Comparison of ENCODE assay signal across 4 cellular contexts in genomic region chr19:33845498-33845897, GRCh38.
TF ChIP-seq lines count a peak whose summit lies in the region.

No MANE protein-coding gene starts in this region.

TF ChIP-seq in HepG2, 621 proteins besides CTCF, POLR2A, EP300 and RAD21:
- peak; percentile 68 for TF ChIP-seq MAFF (IDR thresholded peaks at IDR 0.05; ENCODE audit: low read depth, low read length)
- TF ChIP-seq ZNF841 (CRISPR knock-in tag; IDR thresholded peaks at IDR 0.05; ENCODE audit: borderline replicate concordance) = no peak
- TF ChIP-seq MAFK (conservative IDR thresholded peaks at IDR 0.05 in 1 of 2, IDR thresholded peaks at IDR 0.05 in 1 of 2; ENCODE audit: low read length in 2 of 2) = peak; percentile 65 to 68
TF ChIP-seq in HepG2: peak in this region for 2.

TF ChIP-seq in A549, 52 proteins besides CTCF, POLR2A, EP300 and RAD21:
- TF ChIP-seq MAFK (IDR thresholded peaks at IDR 0.05; ENCODE audit: partially characterized antibody) = peak; percentile 89
- no peak for TF ChIP-seq RCOR1 (IDR thresholded peaks at IDR 0.05; ENCODE audit: low read depth, low read length)

TF ChIP-seq in IMR-90, 13 proteins besides CTCF, POLR2A, EP300 and RAD21:
- no peak for TF ChIP-seq RCOR1 (IDR thresholded peaks at IDR 0.05; ENCODE audit: insufficient replicate concordance, low read length)
- TF ChIP-seq RFX5 (IDR thresholded peaks at IDR 0.05; ENCODE audit: low read depth, low read length) = no peak
- peak; percentile 47; the same call in 1 of the 2 replicates for TF ChIP-seq MAFK (IDR thresholded peaks at IDR 0.05; ENCODE audit: low read depth, low read length)

TF ChIP-seq in K562, 482 proteins besides CTCF, POLR2A, EP300 and RAD21:
- TF ChIP-seq E2F8 (IDR thresholded peaks at IDR 0.05; ENCODE audit: low read depth, partially characterized antibody) (no peak), MAFF (IDR thresholded peaks at IDR 0.05; ENCODE audit: low read length) (peak; percentile 34), CCNT2 (IDR thresholded peaks at IDR 0.05; ENCODE audit: borderline replicate concordance, extremely low read depth, insufficient read length, low read depth, low read length) (no peak), CHD2 (IDR thresholded peaks at IDR 0.05; ENCODE audit: low read depth, low read length) (no peak), MTA3 (IDR thresholded peaks at IDR 0.05; ENCODE audit: borderline replicate concordance) (no peak), NFXL1 (CRISPR knock-in tag; IDR thresholded peaks at IDR 0.05) (no peak), MIER1 (IDR thresholded peaks at IDR 0.05; ENCODE audit: low read depth) (no peak), TCF7 (IDR thresholded peaks at IDR 0.05; ENCODE audit: borderline replicate concordance) (no peak), DLX4 (CRISPR knock-in tag; IDR thresholded peaks at IDR 0.05) (no peak), C11orf30 (IDR thresholded peaks at IDR 0.05; ENCODE audit: low read depth) (peak; percentile 57), KHSRP (IDR thresholded peaks at IDR 0.05) (no peak), CXXC5 (CRISPR knock-in tag; IDR thresholded peaks at IDR 0.05) (no peak), ASH1L (IDR thresholded peaks at IDR 0.05; ENCODE audit: borderline replicate concordance, low read depth, partially characterized antibody) (no peak), ZNF316 (IDR thresholded peaks at IDR 0.05) (peak; percentile 82), CHD1 (IDR thresholded peaks at IDR 0.05; ENCODE audit: low read length) (no peak), HDAC6 (IDR thresholded peaks at IDR 0.05; ENCODE audit: low read depth, low read length) (no peak), MAFG (tag; conservative IDR thresholded peaks at IDR 0.05) (0 out of 2 replicates have a peak, but pooled peaks have one; percentile 38), ILF3 (IDR thresholded peaks at IDR 0.05; ENCODE audit: borderline replicate concordance) (no peak)
